Comparison of ENCODE assay signal across 13 cellular contexts in the genomic region with DNA sequence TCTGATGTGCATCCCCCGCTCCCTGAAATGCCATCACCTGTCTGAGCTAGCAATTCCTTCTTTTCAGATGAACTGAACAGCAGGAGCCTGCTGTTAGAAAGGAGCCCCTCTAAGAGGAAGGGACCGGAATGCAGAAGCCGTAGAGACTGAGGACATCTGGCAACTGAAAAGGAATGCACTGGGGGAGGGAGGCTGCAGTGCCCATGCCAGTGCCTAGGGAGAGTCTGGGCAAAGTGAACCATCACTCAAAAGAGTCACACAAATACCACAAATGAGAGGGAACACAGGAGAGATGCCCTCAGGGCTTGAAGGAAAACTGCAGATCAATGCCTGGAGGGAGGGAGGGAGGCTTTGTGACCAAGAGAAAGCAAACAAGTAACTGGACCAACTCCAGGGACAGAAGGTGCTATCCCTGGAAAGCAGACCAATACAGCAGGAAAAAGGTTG.
A peak's percentile ranks its signal among the peaks of the same experiment; 100 is the strongest.
DNase-seq lines count a peak whose midpoint lies in the region; TF ChIP-seq lines count a peak whose summit lies in the region.
"Had no signal": no experiment of that assay in that cellular context is flagged by ENCODE, and none has a peak within 500 bp of the region (broad histone marks: within the 10 kb centered on the region; RNA-seq: fewer than 3 reads in every experiment).

No MANE protein-coding gene starts in this region.

- no peak for TF ChIP-seq POLR2A in spleen (IDR thresholded peaks at IDR 0.05)

- no peaks in the 10 kb centered on the region for H3K9me3 ChIP-seq in spleen

- intact Hi-C loops in spleen (cut with DNase I; ENCODE audit: low total_unique reads) = no loop called here
- intact Hi-C loops in CD14-positive monocyte (cut with micrococcal nuclease) = no loop called here

- peaks cover 22% of the 10 kb centered on the region for H3K4me1 Mint-ChIP-seq in CD14-positive monocyte

- H3K36me3 ChIP-seq in spleen = peaks cover 0 to 39% (median 0%) of the 10 kb centered on the region in 6 donors

- no peak for TF ChIP-seq CTCF in epithelial cell of esophagus (IDR thresholded peaks at IDR 0.05; ENCODE audit: insufficient read depth, low read depth, low read length, missing control alignments)
- TF ChIP-seq CTCF in spleen (IDR thresholded peaks at IDR 0.05 in 8 of 11, conservative IDR thresholded peaks at IDR 0.05 in 3 of 11) = no peak
- no peak for TF ChIP-seq CTCF in CD14-positive monocyte (IDR thresholded peaks at IDR 0.05)

- DNase-seq in NCI-H1417 (lab: John Stamatoyannopoulos, UW) (peak in 2 of 3 experiments; percentile 48 to 79), NCI-H1417 treated with DMSO at 0.1 percent for 48 hours (lab: John Stamatoyannopoulos, UW) (no peak), NCI-H524 treated with DMSO at 0.1 percent for 48 hours (lab: John Stamatoyannopoulos, UW) (peak; percentile 24), epithelial cell of esophagus (ENCODE audit: low read depth) (peak; percentile 38), renal cortical epithelial cell (ENCODE audit: low read depth) (peak; percentile 77), spleen (no peak), CD14-positive monocyte (ENCODE audit: low spot score) (no peak), mesenteric fat pad (ENCODE audit: low spot score) (no peak)
- DNase-seq: 8988T; caudate nucleus; naive thymus-derived CD4-positive, alpha-beta T cell; stimulated activated CD4-positive, alpha-beta T cell treated with anti-CD3 and anti-CD28 coated beads, Interleukin-4, amount 100 ng/mL, for 4 hours had no signal

- no peak overlapping the region for H3K27ac ChIP-seq in spleen
- H3K27ac ChIP-seq: HL-60 had no signal

- H3K4me3 ChIP-seq in epithelial cell of esophagus (ENCODE audit: low read length) (no peak overlapping the region), spleen (no peak overlapping the region)

- H3K27me3 Mint-ChIP-seq in CD14-positive monocyte (ENCODE audit: low read depth in 3 of 3) = no peaks in the 10 kb centered on the region

- H3K4me1 ChIP-seq in spleen = peaks cover 0 to 12% (median 2%) of the 10 kb centered on the region in 6 donors

- H3K27me3 ChIP-seq in spleen (replicated peaks in 1 of 7) = no peaks in the 10 kb centered on the region

- WGBS in spleen, 5 donors = 70 to 89% (median 84%) methylated on average over 3 of the region's 3 CpGs

- H3K4me3 Mint-ChIP-seq in CD14-positive monocyte = no peak overlapping the region
- H3K4me3 Mint-ChIP-seq: naive thymus-derived CD4-positive, alpha-beta T cell had no signal

- no peaks in the 10 kb centered on the region for H3K9me3 Mint-ChIP-seq in CD14-positive monocyte
- H3K9me3 Mint-ChIP-seq: naive thymus-derived CD4-positive, alpha-beta T cell had no signal

- H3K36me3 Mint-ChIP-seq in CD14-positive monocyte = peaks cover 36 to 52% of the 10 kb centered on the region in 2 donors
- H3K36me3 Mint-ChIP-seq: naive thymus-derived CD4-positive, alpha-beta T cell had no signal

- H3K27ac Mint-ChIP-seq in CD14-positive monocyte = peak overlapping the region in 1 of 7 donors; percentile 10
- H3K27ac Mint-ChIP-seq: naive thymus-derived CD4-positive, alpha-beta T cell had no signal

Comparison
In these comparisons a context has a peak if more than half of its experiments do, and no peak if none do; other contexts are left out.
1. DNase-seq: peak in NCI-H1417 (2 of 3), NCI-H524 treated with DMSO at 0.1 percent for 48 hours (single experiment), epithelial cell of esophagus (single experiment) and renal cortical epithelial cell (single experiment); none in NCI-H1417 treated with DMSO at 0.1 percent for 48 hours (single experiment), spleen (single experiment), CD14-positive monocyte (single experiment) and mesenteric fat pad (single experiment).